In the genomic region with DNA sequence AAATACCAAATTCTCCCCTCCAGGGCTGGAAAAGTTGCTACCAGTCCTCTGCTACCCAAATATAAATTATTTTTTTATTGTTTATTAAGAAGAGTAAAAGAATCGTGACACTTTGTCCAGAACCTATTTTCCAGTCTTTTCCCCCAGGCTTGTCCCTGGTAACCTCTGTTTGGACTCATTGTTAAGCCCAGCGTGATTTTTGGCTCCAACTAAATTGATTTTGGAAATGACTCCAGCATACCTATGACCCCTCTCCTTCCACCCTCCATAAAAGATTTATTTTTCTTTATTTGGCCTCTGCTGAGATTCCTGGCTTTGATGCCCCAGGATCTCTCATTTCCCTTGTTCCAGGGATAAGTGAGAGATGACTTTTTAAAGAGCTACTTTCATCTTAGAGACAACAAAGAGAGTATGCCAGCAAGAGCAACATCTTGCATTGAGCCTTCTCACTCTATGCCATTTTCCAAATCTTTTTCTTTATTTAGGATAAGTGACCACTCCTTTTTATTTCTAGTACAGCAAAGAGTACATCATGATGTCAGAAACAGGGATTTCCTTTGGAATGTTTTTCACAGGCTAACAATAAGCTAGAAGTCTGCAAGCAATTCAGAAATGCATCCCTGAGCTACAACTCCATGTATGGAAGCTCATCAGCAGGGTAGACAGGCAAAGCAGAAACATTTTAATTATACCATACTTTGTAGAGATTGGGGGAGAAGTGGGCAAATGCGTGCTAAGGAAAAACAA, we compare ENCODE assay signal across 11 cellular contexts.
DNase-seq lines count a peak whose midpoint lies in the region; ATAC-seq and TF ChIP-seq lines count a peak whose summit lies in the region.
"Had no signal": no experiment of that assay in that cellular context is flagged by ENCODE, and none has a peak within 500 bp of the region (broad histone marks: within the 10 kb centered on the region; RNA-seq: fewer than 3 reads in every experiment).

No MANE protein-coding gene starts in this region.

- no peaks in the 10 kb centered on the region for H3F3A ChIP-seq in MM.1S (ENCODE audit: insufficient read depth, low read length)

- H4K20me1 ChIP-seq in MM.1S (ENCODE audit: insufficient read depth, low read length): no peaks in the 10 kb centered on the region

- no peaks in the 10 kb centered on the region for H3K36me3 ChIP-seq in MM.1S (replicated peaks; ENCODE audit: insufficient read depth, low read length)

- peak overlapping the region; percentile 99 for H3K27ac Mint-ChIP-seq in activated T-cell treated with anti-CD3 and anti-CD28 coated beads, Interleukin-2, amount 50 U/mL, for 24 hours
- peak overlapping the region; percentile 99 for H3K27ac Mint-ChIP-seq in activated naive CD8-positive, alpha-beta T cell treated with anti-CD3 and anti-CD28 coated beads, Interleukin-2, amount 50 U/mL, for 24 hours

- H2AFZ ChIP-seq in MM.1S (ENCODE audit: low read length): no peak overlapping the region

- H3K27me3 ChIP-seq in mononuclear cell (ENCODE audit: insufficient read depth, low read length) (no peaks in the 10 kb centered on the region), MM.1S (replicated peaks; ENCODE audit: insufficient read depth, low read length) (no peaks in the 10 kb centered on the region)

- ATAC-seq in activated naive CD8-positive, alpha-beta T cell treated with anti-CD3 and anti-CD28 coated beads, Interleukin-2, amount 50 U/mL, for 24 hours: no peak
- ATAC-seq: K562 had no signal

- H3K4me3 ChIP-seq in mononuclear cell (ENCODE audit: low read length): peak overlapping the region; percentile 7
- H3K4me3 ChIP-seq in MM.1S (ENCODE audit: low read length): no peak overlapping the region
- H3K4me3 ChIP-seq: K562 had no signal

- H3K4me3 Mint-ChIP-seq in activated T-cell treated with anti-CD3 and anti-CD28 coated beads, Interleukin-2, amount 50 U/mL, for 24 hours: peak overlapping the region; percentile 86
- H3K4me3 Mint-ChIP-seq in activated naive CD8-positive, alpha-beta T cell treated with anti-CD3 and anti-CD28 coated beads, Interleukin-2, amount 50 U/mL, for 24 hours: peak overlapping the region; percentile 86

- H3K79me2 ChIP-seq in MM.1S (ENCODE audit: low read length): no peaks in the 10 kb centered on the region

- H3K4me1 Mint-ChIP-seq in activated T-cell treated with anti-CD3 and anti-CD28 coated beads, Interleukin-2, amount 50 U/mL, for 24 hours (ENCODE audit: low read depth): peaks cover 77% of the 10 kb centered on the region
- H3K4me1 Mint-ChIP-seq in activated naive CD8-positive, alpha-beta T cell treated with anti-CD3 and anti-CD28 coated beads, Interleukin-2, amount 50 U/mL, for 24 hours: peaks cover 84% of the 10 kb centered on the region

- no peak overlapping the region for H3K4me2 ChIP-seq in MM.1S (ENCODE audit: low read depth, low read length)

- DNase-seq in activated T-cell treated with anti-CD3 and anti-CD28 coated beads, Interleukin-2, amount 50 U/mL, for 24 hours: no peak
- DNase-seq in activated T-cell treated with anti-CD3 and anti-CD28 coated beads for 4 hours: no peak
- no peak for DNase-seq in activated naive CD8-positive, alpha-beta T cell treated with anti-CD3 and anti-CD28 coated beads, Interleukin-2, amount 50 U/mL, for 24 hours
- DNase-seq in MM.1S: no peak
- DNase-seq in activated CD4-positive, CD25-positive, alpha-beta regulatory T cell treated with anti-CD3 and anti-CD28 coated beads, Interleukin-2, amount 50 U/mL, for 72 hours: no peak
- DNase-seq in NCI-H2107 treated with DMSO at 0.1 percent for 48 hours (lab: John Stamatoyannopoulos, UW; ENCODE audit: unreplicated experiment): no peak
- DNase-seq: GOT3, SIG-M5 had no signal

- H3K9me2 ChIP-seq in MM.1S (replicated peaks; ENCODE audit: insufficient read depth, low read length): no peaks in the 10 kb centered on the region

- H3K9me3 Mint-ChIP-seq in activated T-cell treated with anti-CD3 and anti-CD28 coated beads, Interleukin-2, amount 50 U/mL, for 24 hours: no peaks in the 10 kb centered on the region
- H3K9me3 Mint-ChIP-seq in activated naive CD8-positive, alpha-beta T cell treated with anti-CD3 and anti-CD28 coated beads, Interleukin-2, amount 50 U/mL, for 24 hours: no peaks in the 10 kb centered on the region

- H3K36me3 Mint-ChIP-seq in activated T-cell treated with anti-CD3 and anti-CD28 coated beads, Interleukin-2, amount 50 U/mL, for 24 hours (ENCODE audit: low read depth): peaks cover 98% of the 10 kb centered on the region
- peaks cover 93% of the 10 kb centered on the region for H3K36me3 Mint-ChIP-seq in activated naive CD8-positive, alpha-beta T cell treated with anti-CD3 and anti-CD28 coated beads, Interleukin-2, amount 50 U/mL, for 24 hours (ENCODE audit: low read depth)

- no peak for TF ChIP-seq CTCF in MM.1S (IDR thresholded peaks at IDR 0.05; ENCODE audit: low read length)

- no peaks in the 10 kb centered on the region for H3K27me3 Mint-ChIP-seq in activated T-cell treated with anti-CD3 and anti-CD28 coated beads, Interleukin-2, amount 50 U/mL, for 24 hours
- H3K27me3 Mint-ChIP-seq in activated naive CD8-positive, alpha-beta T cell treated with anti-CD3 and anti-CD28 coated beads, Interleukin-2, amount 50 U/mL, for 24 hours: no peaks in the 10 kb centered on the region

- H3K4me1 ChIP-seq in mononuclear cell (ENCODE audit: insufficient read depth, low read length): peaks cover 75% of the 10 kb centered on the region
- peaks cover 6% of the 10 kb centered on the region for H3K4me1 ChIP-seq in MM.1S (ENCODE audit: low read length)

- peak overlapping the region; percentile 30 for H3K27ac ChIP-seq in temporal lobe (ENCODE audit: low read depth, low read length)
- no peak overlapping the region for H3K27ac ChIP-seq in MM.1S (ENCODE audit: low read length)

- H3K9ac ChIP-seq in MM.1S (ENCODE audit: low read length): no peak overlapping the region

- H3K9me3 ChIP-seq in mononuclear cell (ENCODE audit: low read depth, low read length) (no peaks in the 10 kb centered on the region), MM.1S (replicated peaks; ENCODE audit: insufficient read depth, low read length) (no peaks in the 10 kb centered on the region)
